Comparison of ENCODE assay signal across 9 cellular contexts in genomic region chr7:134693256-134693655, GRCh38. TPM values are rescaled to one million over a fixed set of nuclear protein-coding genes. Genes with fewer than 3 reads are reported as not detected.
DNase-seq lines count a peak whose midpoint lies in the region; ATAC-seq and TF ChIP-seq lines count a peak whose summit lies in the region.
"Had no signal": no experiment of that assay in that cellular context is flagged by ENCODE, and none has a peak within 500 bp of the region (broad histone marks: within the 10 kb centered on the region; RNA-seq: fewer than 3 reads in every experiment).

No MANE protein-coding gene starts in this region.

- 85 to 96% methylated on average over 4 of the region's 4 CpGs for WGBS in sigmoid colon, 2 donors

- no peaks in the 10 kb centered on the region for H3K9me3 ChIP-seq in sigmoid colon

- H3K4me3 ChIP-seq in cardiac fibroblast (replicated peaks in 1 of 2; ENCODE audit: low read depth in 2 of 2, low read length in 2 of 2), result no peak overlapping the region
- H3K4me3 ChIP-seq in sigmoid colon, result no peak overlapping the region

- no peak for ATAC-seq in HG03159 (IDR thresholded peaks at IDR 0.05; ENCODE audit: unreplicated experiment)
- ATAC-seq in GM19324 (IDR thresholded peaks at IDR 0.05; ENCODE audit: low FRiP score, unreplicated experiment), result no peak

- TF ChIP-seq POLR2A in sigmoid colon (IDR thresholded peaks at IDR 0.05), result no peak

- H3K9me3 Mint-ChIP-seq in osteocyte (ENCODE audit: unreplicated experiment), result no peaks in the 10 kb centered on the region

- TF ChIP-seq CTCF in cardiac fibroblast (IDR thresholded peaks at IDR 0.05; ENCODE audit: low read depth, low read length) (no peak), osteocyte (IDR thresholded peaks at IDR 0.05) (no peak), sigmoid colon (IDR thresholded peaks at IDR 0.05) (no peak)

- no peak overlapping the region for H3K4me3 Mint-ChIP-seq in osteocyte (ENCODE audit: unreplicated experiment)

- H3K36me3 ChIP-seq in sigmoid colon, result no peaks in the 10 kb centered on the region

- intact Hi-C loops in sigmoid colon (cut with DNase I), result loop anchor here (5.0 kb wide), 1 partner anchor 199 kb away; no protein-coding TSS in a partner anchor

- no peaks in the 10 kb centered on the region for H3K27me3 ChIP-seq in sigmoid colon

- H3K27me3 Mint-ChIP-seq in osteocyte (ENCODE audit: unreplicated experiment), result no peaks in the 10 kb centered on the region

- no peak for TF ChIP-seq EP300 in sigmoid colon (IDR thresholded peaks at IDR 0.05)

- no peaks in the 10 kb centered on the region for H3K36me3 Mint-ChIP-seq in osteocyte (ENCODE audit: unreplicated experiment)

- DNase-seq in AG20443 (ENCODE audit: low spot score), result peak; percentile 91
- DNase-seq in LHCN-M2 (ENCODE audit: low read depth), result peak; percentile 95
- peak; percentile 83 to 93 for DNase-seq in cardiac fibroblast (ENCODE audit: low read depth in 2 of 2)
- DNase-seq in osteocyte (ENCODE audit: extremely low spot score, unreplicated experiment), result no peak
- DNase-seq in Ammon's horn (ENCODE audit: low spot score), result no peak
- DNase-seq in sigmoid colon, result no peak
- DNase-seq: GDM1 had no signal

- peak overlapping the region in 1 of 4 donors; percentile 90 for H3K27ac ChIP-seq in sigmoid colon

- H3K27ac Mint-ChIP-seq in osteocyte (ENCODE audit: unreplicated experiment), result peak overlapping the region; percentile 97

- peaks cover 83% of the 10 kb centered on the region for H3K4me1 Mint-ChIP-seq in osteocyte (ENCODE audit: unreplicated experiment)

- peaks cover 0 to 52% (median 35%) of the 10 kb centered on the region in 4 donors for H3K4me1 ChIP-seq in sigmoid colon

RNA-seq across cellular contexts. Expression of gene BPGM, which starts 46.6 kb away (rescaled TPM):
- 32.2 and 37.1 TPM in 2 replicates for total RNA-seq in LHCN-M2 (2014; rRNA removed)
- 19.7 TPM for polyA plus RNA-seq in LHCN-M2 (2012)
- 11.6 and 13.3 TPM in 2 replicates for total RNA-seq in osteocyte
- 10 to 100 TPM; 14.8 to 22.8 (median 19.0) TPM for total RNA-seq in sigmoid colon
- polyA plus RNA-seq in sigmoid colon, result 10 to 100 TPM in 1 of 3 donors, 1 to 10 TPM in 2; 9.0 to 10.5 (median 9.7) TPM

Comparison
In these comparisons a context has a peak if more than half of its experiments do, and no peak if none do; other contexts are left out.
1. DNase-seq: peak in AG20443 (single experiment), LHCN-M2 (single experiment) and cardiac fibroblast (2 of 2); none in osteocyte (single experiment), Ammon's horn (single experiment) and sigmoid colon (single experiment).